In the genomic region with DNA sequence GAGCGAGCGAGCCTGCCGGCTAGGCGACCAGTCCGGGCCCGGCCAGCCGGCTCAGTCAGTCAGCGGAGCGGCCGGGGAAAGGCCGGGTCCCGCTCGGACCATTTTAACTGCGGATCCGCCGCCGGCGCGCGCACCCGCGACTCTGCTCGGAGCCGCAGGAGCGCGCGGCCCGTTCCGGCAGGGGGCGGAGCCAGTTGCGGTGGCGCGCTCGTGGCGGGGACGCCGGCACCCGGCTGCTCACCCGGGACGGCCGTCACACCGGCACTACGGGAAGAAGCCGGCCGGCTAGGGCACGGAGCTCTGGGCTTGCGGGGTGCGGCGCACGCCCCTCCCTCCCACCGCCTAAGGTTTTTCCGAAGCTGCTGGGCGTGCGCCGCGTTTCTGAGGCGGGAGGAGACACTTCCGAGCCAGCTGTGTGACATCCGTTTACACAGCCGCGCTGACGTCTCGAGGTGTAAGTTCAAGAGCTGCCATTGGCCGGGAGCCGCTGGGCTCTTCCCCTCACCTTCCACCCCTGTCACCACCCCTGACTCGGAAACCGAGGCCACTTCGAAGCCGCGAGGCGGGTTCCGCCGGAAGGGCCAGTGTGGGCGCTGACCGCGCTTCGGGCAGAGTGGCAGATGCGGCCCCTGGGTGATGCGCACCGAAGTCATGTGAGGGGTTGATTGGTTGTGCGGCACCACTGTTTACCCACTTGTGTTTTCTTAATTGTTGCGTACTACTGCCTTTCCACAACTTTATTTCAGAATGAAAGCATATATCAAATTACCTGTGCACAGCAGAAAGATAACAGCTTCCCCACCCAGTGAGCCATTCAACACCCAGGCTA, we compare ENCODE assay signal across 1 cellular context.
TF ChIP-seq lines count a peak whose summit lies in the region.

A gene (minus strand): TSS at position 144 of the 829 bp plus-strand sequence.

TF ChIP-seq in HEK293, 187 proteins besides CTCF, POLR2A, EP300 and RAD21 (continued from another document and continues in another):
- TF ChIP-seq, protein P1, sequence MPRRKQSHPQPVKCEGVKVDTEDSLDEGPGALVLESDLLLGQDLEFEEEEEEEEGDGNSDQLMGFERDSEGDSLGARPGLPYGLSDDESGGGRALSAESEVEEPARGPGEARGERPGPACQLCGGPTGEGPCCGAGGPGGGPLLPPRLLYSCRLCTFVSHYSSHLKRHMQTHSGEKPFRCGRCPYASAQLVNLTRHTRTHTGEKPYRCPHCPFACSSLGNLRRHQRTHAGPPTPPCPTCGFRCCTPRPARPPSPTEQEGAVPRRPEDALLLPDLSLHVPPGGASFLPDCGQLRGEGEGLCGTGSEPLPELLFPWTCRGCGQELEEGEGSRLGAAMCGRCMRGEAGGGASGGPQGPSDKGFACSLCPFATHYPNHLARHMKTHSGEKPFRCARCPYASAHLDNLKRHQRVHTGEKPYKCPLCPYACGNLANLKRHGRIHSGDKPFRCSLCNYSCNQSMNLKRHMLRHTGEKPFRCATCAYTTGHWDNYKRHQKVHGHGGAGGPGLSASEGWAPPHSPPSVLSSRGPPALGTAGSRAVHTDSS (tag by site-specific recombination; IDR thresholded peaks at IDR 0.05) = no peak; the same call in 1 of the 2 replicates
- TF ChIP-seq HOXA7 (CRISPR knock-in tag; IDR thresholded peaks at IDR 0.05; ENCODE audit: borderline replicate concordance) (no peak), ZNF140 (tag by site-specific recombination; IDR thresholded peaks at IDR 0.05) (no peak), ZNF785 (tag by site-specific recombination; IDR thresholded peaks at IDR 0.05) (no peak), ZNF24 (tag by site-specific recombination; IDR thresholded peaks at IDR 0.05) (peak; percentile 46; the same call in 1 of the 2 replicates), ZSCAN23 (tag by site-specific recombination; IDR thresholded peaks at IDR 0.05) (no peak), ZNF132 (tag by site-specific recombination; IDR thresholded peaks at IDR 0.05; ENCODE audit: borderline replicate concordance) (no peak), ZNF324 (tag by site-specific recombination; IDR thresholded peaks at IDR 0.05) (no peak), ZNF391 (tag by site-specific recombination; IDR thresholded peaks at IDR 0.05; ENCODE audit: borderline replicate concordance, low read depth) (peak; percentile 49; the same call in 1 of the 2 replicates), ZSCAN16 (tag by site-specific recombination; IDR thresholded peaks at IDR 0.05) (no peak), TCF7L2 (IDR thresholded peaks at IDR 0.05; ENCODE audit: borderline replicate concordance, low read depth, low read length) (no peak), BCL11A (tag by site-specific recombination; IDR thresholded peaks at IDR 0.05; ENCODE audit: low read depth) (peak; percentile 16; the same call in 1 of the 2 replicates), ZNF423 (tag by site-specific recombination; IDR thresholded peaks at IDR 0.05) (no peak), ZNF155 (tag by site-specific recombination; IDR thresholded peaks at IDR 0.05) (no peak), ZNF501 (tag by site-specific recombination; IDR thresholded peaks at IDR 0.05) (peak; percentile 78), ZNF555 (tag by site-specific recombination; conservative IDR thresholded peaks at IDR 0.05) (no peak), ZNF548 (tag by site-specific recombination; IDR thresholded peaks at IDR 0.05) (no peak), KLF16 (tag by site-specific recombination; IDR thresholded peaks at IDR 0.05) (no peak), GLIS2 (tag by site-specific recombination; IDR thresholded peaks at IDR 0.05) (peak; percentile 62), OSR2 (tag by site-specific recombination; IDR thresholded peaks at IDR 0.05) (no peak), ZNF623 (tag by site-specific recombination; IDR thresholded peaks at IDR 0.05) (no peak), ZNF335 (tag by site-specific recombination; conservative IDR thresholded peaks at IDR 0.05) (peak; percentile 70), SCRT1 (tag by site-specific recombination; IDR thresholded peaks at IDR 0.05; ENCODE audit: borderline replicate concordance) (peak; percentile 48; the same call in 1 of the 2 replicates), GLIS1 (tag by site-specific recombination; IDR thresholded peaks at IDR 0.05) (0 out of 2 replicates have a peak, but pooled peaks have one; percentile 17), ZNF266 (tag by site-specific recombination; IDR thresholded peaks at IDR 0.05; ENCODE audit: low read depth) (no peak), ZNF146 (tag by site-specific recombination; IDR thresholded peaks at IDR 0.05) (0 out of 2 replicates have a peak, but pooled peaks have one; percentile 20), ZNF112 (tag by site-specific recombination; IDR thresholded peaks at IDR 0.05) (no peak), ZNF416 (tag by site-specific recombination; IDR thresholded peaks at IDR 0.05) (no peak), ZNF843 (tag by site-specific recombination; IDR thresholded peaks at IDR 0.05) (0 out of 2 replicates have a peak, but pooled peaks have one; percentile 9), WT1 (tag by site-specific recombination; IDR thresholded peaks at IDR 0.05) (0 out of 2 replicates have a peak, but pooled peaks have one; percentile 12), ZNF138 (tag by site-specific recombination; IDR thresholded peaks at IDR 0.05; ENCODE audit: borderline replicate concordance) (no peak), ZNF529 (tag by site-specific recombination; IDR thresholded peaks at IDR 0.05; ENCODE audit: insufficient replicate concordance) (no peak), ZNF530 (tag by site-specific recombination; IDR thresholded peaks at IDR 0.05; ENCODE audit: low read depth) (no peak), ZNF596 (tag by site-specific recombination; IDR thresholded peaks at IDR 0.05) (no peak), ZNF837 (tag by site-specific recombination; IDR thresholded peaks at IDR 0.05) (no peak), ZNF404 (tag by site-specific recombination; IDR thresholded peaks at IDR 0.05) (no peak), BCL11B (tag by site-specific recombination; IDR thresholded peaks at IDR 0.05; ENCODE audit: low read depth) (peak; percentile 55; the same call in 1 of the 2 replicates), ZNF544 (tag by site-specific recombination; IDR thresholded peaks at IDR 0.05) (no peak), PRDM1 (tag by site-specific recombination; IDR thresholded peaks at IDR 0.05) (no peak), SALL2 (tag by site-specific recombination; IDR thresholded peaks at IDR 0.05; ENCODE audit: borderline replicate concordance) (no peak)
- TF ChIP-seq, protein P2, sequence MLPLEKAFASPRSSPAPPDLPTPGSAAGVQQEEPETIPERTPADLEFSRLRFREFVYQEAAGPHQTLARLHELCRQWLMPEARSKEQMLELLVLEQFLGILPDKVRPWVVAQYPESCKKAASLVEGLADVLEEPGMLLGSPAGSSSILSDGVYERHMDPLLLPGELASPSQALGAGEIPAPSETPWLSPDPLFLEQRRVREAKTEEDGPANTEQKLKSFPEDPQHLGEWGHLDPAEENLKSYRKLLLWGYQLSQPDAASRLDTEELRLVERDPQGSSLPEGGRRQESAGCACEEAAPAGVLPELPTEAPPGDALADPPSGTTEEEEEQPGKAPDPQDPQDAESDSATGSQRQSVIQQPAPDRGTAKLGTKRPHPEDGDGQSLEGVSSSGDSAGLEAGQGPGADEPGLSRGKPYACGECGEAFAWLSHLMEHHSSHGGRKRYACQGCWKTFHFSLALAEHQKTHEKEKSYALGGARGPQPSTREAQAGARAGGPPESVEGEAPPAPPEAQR (tag by site-specific recombination; IDR thresholded peaks at IDR 0.05) = no peak
- TF ChIP-seq, protein P3, sequence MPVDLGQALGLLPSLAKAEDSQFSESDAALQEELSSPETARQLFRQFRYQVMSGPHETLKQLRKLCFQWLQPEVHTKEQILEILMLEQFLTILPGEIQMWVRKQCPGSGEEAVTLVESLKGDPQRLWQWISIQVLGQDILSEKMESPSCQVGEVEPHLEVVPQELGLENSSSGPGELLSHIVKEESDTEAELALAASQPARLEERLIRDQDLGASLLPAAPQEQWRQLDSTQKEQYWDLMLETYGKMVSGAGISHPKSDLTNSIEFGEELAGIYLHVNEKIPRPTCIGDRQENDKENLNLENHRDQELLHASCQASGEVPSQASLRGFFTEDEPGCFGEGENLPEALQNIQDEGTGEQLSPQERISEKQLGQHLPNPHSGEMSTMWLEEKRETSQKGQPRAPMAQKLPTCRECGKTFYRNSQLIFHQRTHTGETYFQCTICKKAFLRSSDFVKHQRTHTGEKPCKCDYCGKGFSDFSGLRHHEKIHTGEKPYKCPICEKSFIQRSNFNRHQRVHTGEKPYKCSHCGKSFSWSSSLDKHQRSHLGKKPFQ (tag by site-specific recombination; IDR thresholded peaks at IDR 0.05) = no peak
- TF ChIP-seq, protein P4, sequence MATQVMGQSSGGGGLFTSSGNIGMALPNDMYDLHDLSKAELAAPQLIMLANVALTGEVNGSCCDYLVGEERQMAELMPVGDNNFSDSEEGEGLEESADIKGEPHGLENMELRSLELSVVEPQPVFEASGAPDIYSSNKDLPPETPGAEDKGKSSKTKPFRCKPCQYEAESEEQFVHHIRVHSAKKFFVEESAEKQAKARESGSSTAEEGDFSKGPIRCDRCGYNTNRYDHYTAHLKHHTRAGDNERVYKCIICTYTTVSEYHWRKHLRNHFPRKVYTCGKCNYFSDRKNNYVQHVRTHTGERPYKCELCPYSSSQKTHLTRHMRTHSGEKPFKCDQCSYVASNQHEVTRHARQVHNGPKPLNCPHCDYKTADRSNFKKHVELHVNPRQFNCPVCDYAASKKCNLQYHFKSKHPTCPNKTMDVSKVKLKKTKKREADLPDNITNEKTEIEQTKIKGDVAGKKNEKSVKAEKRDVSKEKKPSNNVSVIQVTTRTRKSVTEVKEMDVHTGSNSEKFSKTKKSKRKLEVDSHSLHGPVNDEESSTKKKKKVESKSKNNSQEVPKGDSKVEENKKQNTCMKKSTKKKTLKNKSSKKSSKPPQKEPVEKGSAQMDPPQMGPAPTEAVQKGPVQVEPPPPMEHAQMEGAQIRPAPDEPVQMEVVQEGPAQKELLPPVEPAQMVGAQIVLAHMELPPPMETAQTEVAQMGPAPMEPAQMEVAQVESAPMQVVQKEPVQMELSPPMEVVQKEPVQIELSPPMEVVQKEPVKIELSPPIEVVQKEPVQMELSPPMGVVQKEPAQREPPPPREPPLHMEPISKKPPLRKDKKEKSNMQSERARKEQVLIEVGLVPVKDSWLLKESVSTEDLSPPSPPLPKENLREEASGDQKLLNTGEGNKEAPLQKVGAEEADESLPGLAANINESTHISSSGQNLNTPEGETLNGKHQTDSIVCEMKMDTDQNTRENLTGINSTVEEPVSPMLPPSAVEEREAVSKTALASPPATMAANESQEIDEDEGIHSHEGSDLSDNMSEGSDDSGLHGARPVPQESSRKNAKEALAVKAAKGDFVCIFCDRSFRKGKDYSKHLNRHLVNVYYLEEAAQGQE (tag by site-specific recombination; IDR thresholded peaks at IDR 0.05) = no peak
- TF ChIP-seq, protein P5, sequence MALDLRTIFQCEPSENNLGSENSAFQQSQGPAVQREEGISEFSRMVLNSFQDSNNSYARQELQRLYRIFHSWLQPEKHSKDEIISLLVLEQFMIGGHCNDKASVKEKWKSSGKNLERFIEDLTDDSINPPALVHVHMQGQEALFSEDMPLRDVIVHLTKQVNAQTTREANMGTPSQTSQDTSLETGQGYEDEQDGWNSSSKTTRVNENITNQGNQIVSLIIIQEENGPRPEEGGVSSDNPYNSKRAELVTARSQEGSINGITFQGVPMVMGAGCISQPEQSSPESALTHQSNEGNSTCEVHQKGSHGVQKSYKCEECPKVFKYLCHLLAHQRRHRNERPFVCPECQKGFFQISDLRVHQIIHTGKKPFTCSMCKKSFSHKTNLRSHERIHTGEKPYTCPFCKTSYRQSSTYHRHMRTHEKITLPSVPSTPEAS (tag by site-specific recombination; IDR thresholded peaks at IDR 0.05) = no peak
- TF ChIP-seq, protein P6, sequence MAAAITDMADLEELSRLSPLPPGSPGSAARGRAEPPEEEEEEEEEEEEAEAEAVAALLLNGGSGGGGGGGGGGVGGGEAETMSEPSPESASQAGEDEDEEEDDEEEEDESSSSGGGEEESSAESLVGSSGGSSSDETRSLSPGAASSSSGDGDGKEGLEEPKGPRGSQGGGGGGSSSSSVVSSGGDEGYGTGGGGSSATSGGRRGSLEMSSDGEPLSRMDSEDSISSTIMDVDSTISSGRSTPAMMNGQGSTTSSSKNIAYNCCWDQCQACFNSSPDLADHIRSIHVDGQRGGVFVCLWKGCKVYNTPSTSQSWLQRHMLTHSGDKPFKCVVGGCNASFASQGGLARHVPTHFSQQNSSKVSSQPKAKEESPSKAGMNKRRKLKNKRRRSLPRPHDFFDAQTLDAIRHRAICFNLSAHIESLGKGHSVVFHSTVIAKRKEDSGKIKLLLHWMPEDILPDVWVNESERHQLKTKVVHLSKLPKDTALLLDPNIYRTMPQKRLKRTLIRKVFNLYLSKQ (tag by site-specific recombination; IDR thresholded peaks at IDR 0.05; ENCODE audit: borderline replicate concordance) = no peak
- TF ChIP-seq, protein P7, sequence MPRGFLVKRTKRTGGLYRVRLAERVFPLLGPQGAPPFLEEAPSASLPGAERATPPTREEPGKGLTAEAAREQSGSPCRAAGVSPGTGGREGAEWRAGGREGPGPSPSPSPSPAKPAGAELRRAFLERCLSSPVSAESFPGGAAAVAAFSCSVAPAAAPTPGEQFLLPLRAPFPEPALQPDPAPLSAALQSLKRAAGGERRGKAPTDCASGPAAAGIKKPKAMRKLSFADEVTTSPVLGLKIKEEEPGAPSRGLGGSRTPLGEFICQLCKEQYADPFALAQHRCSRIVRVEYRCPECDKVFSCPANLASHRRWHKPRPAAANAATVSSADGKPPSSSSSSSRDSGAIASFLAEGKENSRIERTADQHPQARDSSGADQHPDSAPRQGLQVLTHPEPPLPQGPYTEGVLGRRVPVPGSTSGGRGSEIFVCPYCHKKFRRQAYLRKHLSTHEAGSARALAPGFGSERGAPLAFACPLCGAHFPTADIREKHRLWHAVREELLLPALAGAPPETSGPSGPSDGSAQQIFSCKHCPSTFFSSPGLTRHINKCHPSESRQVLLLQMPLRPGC (tag by site-specific recombination; IDR thresholded peaks at IDR 0.05) = no peak; the same call in 1 of the 2 replicates
- TF ChIP-seq, protein P8, sequence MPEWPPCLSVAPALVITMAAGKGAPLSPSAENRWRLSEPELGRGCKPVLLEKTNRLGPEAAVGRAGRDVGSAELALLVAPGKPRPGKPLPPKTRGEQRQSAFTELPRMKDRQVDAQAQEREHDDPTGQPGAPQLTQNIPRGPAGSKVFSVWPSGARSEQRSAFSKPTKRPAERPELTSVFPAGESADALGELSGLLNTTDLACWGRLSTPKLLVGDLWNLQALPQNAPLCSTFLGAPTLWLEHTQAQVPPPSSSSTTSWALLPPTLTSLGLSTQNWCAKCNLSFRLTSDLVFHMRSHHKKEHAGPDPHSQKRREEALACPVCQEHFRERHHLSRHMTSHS (tag by site-specific recombination; IDR thresholded peaks at IDR 0.05) = no peak
